11 cellular contexts compared by ENCODE assay signal in genomic region chr22:41914611-41915034, GRCh38. TPM values are rescaled to one million over a fixed set of nuclear protein-coding genes. Genes with fewer than 3 reads are reported as not detected.
A peak's percentile ranks its signal among the peaks of the same experiment; 100 is the strongest.
DNase-seq lines count a peak whose midpoint lies in the region; ATAC-seq and TF ChIP-seq lines count a peak whose summit lies in the region.
"Had no signal": no experiment of that assay in that cellular context is flagged by ENCODE, and none has a peak within 500 bp of the region (broad histone marks: within the 10 kb centered on the region; RNA-seq: fewer than 3 reads in every experiment).

No MANE protein-coding gene starts in this region.

- H3K9me3 Mint-ChIP-seq in activated T-cell treated with anti-CD3 and anti-CD28 coated beads, Interleukin-2, amount 50 U/mL, for 72 hours: no peaks in the 10 kb centered on the region
- no peaks in the 10 kb centered on the region for H3K9me3 Mint-ChIP-seq in effector memory CD8-positive, alpha-beta T cell
- H3K9me3 Mint-ChIP-seq: activated naive CD4-positive, alpha-beta T cell treated with anti-CD3 and anti-CD28 coated beads, Interleukin-2, amount 10 ng/mL, durations not matched to agents 7 days and 5 days had no signal

- peak; percentile 12 to 19 for ATAC-seq in activated T-cell treated with anti-CD3 and anti-CD28 coated beads, Interleukin-2, amount 50 U/mL, for 72 hours (replicated peaks in 1 of 2)
- ATAC-seq in Panc1: peak; percentile 33
- no peak for ATAC-seq in effector memory CD8-positive, alpha-beta T cell (replicated peaks)

- H3K27me3 Mint-ChIP-seq in activated T-cell treated with anti-CD3 and anti-CD28 coated beads, Interleukin-2, amount 50 U/mL, for 72 hours (ENCODE audit: low read depth): peaks cover 40% of the 10 kb centered on the region
- peaks cover 46 to 53% of the 10 kb centered on the region in 2 donors for H3K27me3 Mint-ChIP-seq in effector memory CD8-positive, alpha-beta T cell

- WGBS in thymus: 2% methylated on average over 67 of the region's 67 CpGs

- no peak for DNase-seq in activated T-cell treated with anti-CD3 and anti-CD28 coated beads, Interleukin-2, amount 50 U/mL, for 72 hours
- DNase-seq in activated T-cell treated with anti-CD3 and anti-CD28 coated beads, Interleukin-2, amount 50 U/mL, for 1 hour: no peak
- DNase-seq in Panc1 (ENCODE audit: low read depth, low spot score) (no peak), NCI-H526 (lab: John Stamatoyannopoulos, UW) (no peak)
- no peak for DNase-seq in activated CD4-positive, alpha-beta T cell treated with anti-CD3 and anti-CD28 coated beads, Interleukin-2, amount 50 U/mL, for 48 hours
- no peak for DNase-seq in effector memory CD8-positive, alpha-beta T cell
- DNase-seq: kidney, NCI-H510A had no signal

- no TSS peak for BruUV-seq in Panc1 (replicated peaks; lab: Mats Ljungman, UMichigan)

- POLR2A ChIA-PET in Panc1 (lab: Charles Lee): interaction anchor here (0.6 to 0.7 kb wide), 2 partner anchors 86 to 202 kb away, joined by 4 to 8 read pairs; no protein-coding TSS in a partner anchor

- intact Hi-C loops in Panc1 (cut with micrococcal nuclease; ENCODE audit: unreplicated experiment): no loop called here

- H3K27me3 ChIP-seq in Panc1 (ENCODE audit: control insufficient read depth, insufficient read depth, low read length) (no peaks in the 10 kb centered on the region), thymus (ENCODE audit: control insufficient read depth, insufficient read depth) (peaks cover 92% of the 10 kb centered on the region)

- peaks cover 0 to 3% of the 10 kb centered on the region in 2 donors for H3K36me3 Mint-ChIP-seq in activated T-cell treated with anti-CD3 and anti-CD28 coated beads, Interleukin-2, amount 50 U/mL, for 72 hours (ENCODE audit: insufficient read depth in 2 of 2)
- H3K36me3 Mint-ChIP-seq in effector memory CD8-positive, alpha-beta T cell (ENCODE audit: insufficient read depth): peaks cover 24% of the 10 kb centered on the region
- H3K36me3 Mint-ChIP-seq: activated naive CD4-positive, alpha-beta T cell treated with anti-CD3 and anti-CD28 coated beads, Interleukin-2, amount 10 ng/mL, durations not matched to agents 7 days and 5 days had no signal

- H3K27ac ChIP-seq in Panc1 (ENCODE audit: low read length): no peak overlapping the region
- no peak overlapping the region for H3K27ac ChIP-seq in thymus (ENCODE audit: low read depth)

- H3K9me3 ChIP-seq in Panc1 (ENCODE audit: control insufficient read depth, insufficient read depth, low read depth, low read length) (no peaks in the 10 kb centered on the region), iPS-18c (ENCODE audit: control insufficient read depth, insufficient read depth, low read length) (peaks cover 2% of the 10 kb centered on the region), thymus (ENCODE audit: control insufficient read depth) (no peaks in the 10 kb centered on the region)

- peaks cover 48% of the 10 kb centered on the region for H3K4me1 Mint-ChIP-seq in activated T-cell treated with anti-CD3 and anti-CD28 coated beads, Interleukin-2, amount 50 U/mL, for 72 hours (ENCODE audit: low read depth)
- H3K4me1 Mint-ChIP-seq in effector memory CD8-positive, alpha-beta T cell (ENCODE audit: low read depth in 2 of 2): peaks cover 6 to 14% of the 10 kb centered on the region in 2 donors

- H3K4me3 ChIP-seq in Panc1 (ENCODE audit: low read depth in 2 of 2, low read length in 2 of 2) (peak overlapping the region in 1 of 2 experiments; percentile 27; a peak in 2 of 4 replicates), iPS-18c (ENCODE audit: insufficient read depth, low read depth, low read length) (peak overlapping the region; percentile 59; the same call in 1 of the 2 replicates), thymus (ENCODE audit: low read length) (peak overlapping the region; percentile 48)

- H3K4me1 ChIP-seq in Panc1 (ENCODE audit: control insufficient read depth, insufficient read depth, low read length) (no peaks in the 10 kb centered on the region; the same call in 1 of the 2 replicates), thymus (ENCODE audit: control insufficient read depth, insufficient read depth, low read length) (peaks cover 7% of the 10 kb centered on the region)

- H3K36me3 ChIP-seq in Panc1 (ENCODE audit: control insufficient read depth, insufficient read depth, low read length) (no peaks in the 10 kb centered on the region), thymus (ENCODE audit: control insufficient read depth, insufficient read depth) (no peaks in the 10 kb centered on the region)

- in situ Hi-C loops in Panc1 (cut with HindIII; ENCODE audit: low pct_unique_long_range_greater_than_20kb, low sequenced_read_pairs): no loop called here

- no peak overlapping the region for H3K27ac Mint-ChIP-seq in activated T-cell treated with anti-CD3 and anti-CD28 coated beads, Interleukin-2, amount 50 U/mL, for 72 hours
- no peak overlapping the region for H3K27ac Mint-ChIP-seq in effector memory CD8-positive, alpha-beta T cell
- H3K27ac Mint-ChIP-seq: activated naive CD4-positive, alpha-beta T cell treated with anti-CD3 and anti-CD28 coated beads, Interleukin-2, amount 10 ng/mL, durations not matched to agents 7 days and 5 days had no signal

- no peak for TF ChIP-seq CTCF in Panc1 (IDR thresholded peaks at IDR 0.05)

- H3K4me3 Mint-ChIP-seq in activated T-cell treated with anti-CD3 and anti-CD28 coated beads, Interleukin-2, amount 50 U/mL, for 72 hours: no peak overlapping the region
- H3K4me3 Mint-ChIP-seq in effector memory CD8-positive, alpha-beta T cell: no peak overlapping the region

- CTCF ChIA-PET in Panc1 (lab: Charles Lee): interaction anchor here (0.7 kb wide), 1 partner anchor 62 kb away, joined by 6 read pairs; no protein-coding TSS in a partner anchor

RNA-seq across cellular contexts. Expression of gene SHISA8, which starts 0.3 kb away (rescaled TPM):
- total RNA-seq in activated T-cell treated with anti-CD3 and anti-CD28 coated beads, Interleukin-2, amount 50 U/mL, for 72 hours: 1 to 10 TPM; 2.0 to 3.2 TPM
- 0.62 TPM for total RNA-seq in Panc1 (2021; ENCODE audit: unreplicated experiment)
- polyA plus RNA-seq in Panc1 (2012; ENCODE audit: insufficient read length): not detected
- polyA plus RNA-seq in thymus: 2.9 TPM

RNA-seq across cellular contexts. Expression of gene TNFRSF13C, which starts 12.0 kb away (rescaled TPM):
- 1 to 10 TPM; 6.1 to 7.3 TPM for total RNA-seq in activated T-cell treated with anti-CD3 and anti-CD28 coated beads, Interleukin-2, amount 50 U/mL, for 72 hours
- 1.0 TPM for total RNA-seq in Panc1 (2021; ENCODE audit: unreplicated experiment)
- polyA plus RNA-seq in Panc1 (2012; ENCODE audit: insufficient read length): 0.18 TPM
- polyA plus RNA-seq in thymus: 6.1 TPM

RNA-seq across cellular contexts. Expression of gene CENPM, which starts 32.3 kb away (rescaled TPM):
- total RNA-seq in activated T-cell treated with anti-CD3 and anti-CD28 coated beads, Interleukin-2, amount 50 U/mL, for 72 hours: 10 to 100 TPM; 66.1 to 74.5 TPM
- 39.8 TPM for total RNA-seq in Panc1 (2021; ENCODE audit: unreplicated experiment)
- 25.3 TPM for polyA plus RNA-seq in Panc1 (2012; ENCODE audit: insufficient read length)
- polyA plus RNA-seq in thymus: 13.1 TPM

RNA-seq across cellular contexts. Expression of gene SEPTIN3, which starts 54.6 kb away (rescaled TPM):
- total RNA-seq in activated T-cell treated with anti-CD3 and anti-CD28 coated beads, Interleukin-2, amount 50 U/mL, for 72 hours: 1 to 10 TPM; 4.5 to 4.7 TPM
- 3.9 TPM for total RNA-seq in Panc1 (2021; ENCODE audit: unreplicated experiment)
- 3.9 TPM for polyA plus RNA-seq in Panc1 (2012; ENCODE audit: insufficient read length)
- 1.2 TPM for polyA plus RNA-seq in thymus
